32 cellular contexts compared by ENCODE assay signal in the genomic region with DNA sequence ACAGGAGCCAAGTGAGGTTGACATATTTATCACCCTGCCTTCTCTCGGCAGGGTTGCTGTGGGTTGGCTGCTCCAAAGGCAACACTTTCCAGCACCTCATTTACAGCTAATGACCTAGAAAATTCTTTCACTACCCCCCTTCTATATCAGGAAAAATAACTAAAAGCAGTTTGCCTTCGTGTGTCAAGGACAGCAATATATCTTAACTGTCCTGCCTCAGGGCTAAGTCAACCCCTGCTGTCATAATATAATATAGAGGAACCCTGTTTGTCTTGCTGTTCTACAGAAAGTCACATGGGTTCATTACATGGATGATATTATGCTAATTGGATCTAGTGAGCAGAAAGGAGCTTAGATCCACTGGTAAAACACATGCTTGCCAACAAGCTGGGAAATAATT.
"Had no signal": no experiment of that assay in that cellular context is flagged by ENCODE, and none has a peak within 500 bp of the region (broad histone marks: within the 10 kb centered on the region; RNA-seq: fewer than 3 reads in every experiment).

No MANE protein-coding gene starts in this region.

- H3K4me3 ChIP-seq: PC-9, SJSA1 had no signal

- H3K36me3 ChIP-seq: brain microvascular endothelial cell, SJSA1, WERI-Rb-1 had no signal

- DNase-seq: activated CD4-positive, alpha-beta memory T cell treated with anti-CD3 and anti-CD28 coated beads, Interleukin-2, amount 10 ng/mL, durations not matched to agents 7 days and 5 days; activated CD4-positive, alpha-beta T cell treated with anti-CD3 and anti-CD28 coated beads for 1 hour; activated CD4-positive, alpha-beta T cell treated with anti-CD3 and anti-CD28 coated beads for 48 hours; activated CD4-positive, CD25-positive, alpha-beta regulatory T cell; activated CD8-positive, alpha-beta memory T cell treated with anti-CD3 and anti-CD28 coated beads for 24 hours; activated CD8-positive, alpha-beta memory T cell treated with anti-CD3 and anti-CD28 coated beads, Interleukin-2, amount 10 ng/mL, durations not matched to agents 7 days and 5 days; activated effector memory CD4-positive, alpha-beta T cell treated with anti-CD3 and anti-CD28 coated beads, Interleukin-2, amount 50 U/mL, for 16 hours; activated naive CD4-positive, alpha-beta T cell; activated naive CD4-positive, alpha-beta T cell treated with anti-CD3 and anti-CD28 coated beads, Interleukin-2, amount 50 U/mL, for 16 hours; activated naive CD8-positive, alpha-beta T cell treated with anti-CD3 and anti-CD28 coated beads for 36 hours; activated T-cell treated with anti-CD3 and anti-CD28 coated beads, Interleukin-2, amount 50 U/mL, for 48 hours; amniotic stem cell; aorta; brain microvascular endothelial cell; central memory CD4-positive, alpha-beta T cell; Kasumi-1; KG1; MM.1S; MV-4-11; NCI-H1092; NCI-H1694 treated with DMSO at 0.1 percent for 48 hours; NCI-H2029; NCI-H510A; NCI-H526; NCI-H774; NK-92 treated with Interleukin-12 subunit alpha and Interleukin-12 subunit beta, amount 100 ng/mL, for 24 hours; Right ventricle myocardium superior; SW 1271; T1000; WERI-Rb-1 had no signal

- H3K27me3 ChIP-seq: brain microvascular endothelial cell, SJSA1 had no signal

- H3K9me3 ChIP-seq: SJSA1 had no signal
